Comparison of ENCODE assay signal across 27 cellular contexts in the genomic region with DNA sequence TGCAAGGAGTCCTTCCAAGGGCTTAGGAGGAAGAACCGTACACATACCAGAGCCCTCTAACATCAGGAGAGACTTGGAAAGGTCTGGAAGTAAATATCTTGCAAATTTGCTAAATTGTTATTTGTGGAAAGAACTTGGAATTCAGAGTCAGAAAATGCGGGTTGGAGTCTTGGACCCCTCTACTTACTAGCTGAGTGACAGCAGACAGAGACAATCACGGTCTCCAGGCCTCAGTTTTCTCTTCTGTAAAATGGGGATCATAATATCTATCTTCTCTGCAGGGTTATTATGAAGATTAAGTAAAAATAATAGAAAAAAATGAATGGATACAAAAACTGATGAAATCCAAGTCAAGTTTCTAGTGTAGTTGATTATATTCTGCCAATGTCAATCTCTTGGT.
"Had no signal": no experiment of that assay in that cellular context is flagged by ENCODE, and none has a peak within 500 bp of the region (broad histone marks: within the 10 kb centered on the region; RNA-seq: fewer than 3 reads in every experiment).

No MANE protein-coding gene starts in this region.

- ATAC-seq: sciatic nerve; stimulated activated naive CD8-positive, alpha-beta T cell treated with anti-CD3 and anti-CD28 coated beads, Interleukin-15, amount 100 ng/mL, for 72 hours had no signal

- H3K27ac Mint-ChIP-seq: activated CD4-positive, alpha-beta memory T cell treated with anti-CD3 and anti-CD28 coated beads for 36 hours; activated CD4-positive, alpha-beta T cell treated with anti-CD3 and anti-CD28 coated beads, Interleukin-2, amount 10 ng/mL, durations not matched to agents 24 days and 14 days; activated naive CD4-positive, alpha-beta T cell treated with anti-CD3 and anti-CD28 coated beads for 36 hours; activated naive CD8-positive, alpha-beta T cell treated with anti-CD3 and anti-CD28 coated beads for 36 hours; activated T-helper 1 cell treated with anti-CD3 and anti-CD28 coated beads, Interleukin-12 subunit alpha, Interleukin-12 subunit beta, Interleukin-2, Interleukin-4 antibody, amounts not matched to agents 30 ng/mL and 10 ng/mL and 1 ng/mL, durations not matched to agents 14 hours and 24 hours and 36 hours; nephron progenitor cell; progenitor cell of endocrine pancreas had no signal

- H3K4me3 Mint-ChIP-seq: activated CD4-positive, alpha-beta memory T cell treated with anti-CD3 and anti-CD28 coated beads for 36 hours; activated CD4-positive, alpha-beta T cell treated with anti-CD3 and anti-CD28 coated beads, Interleukin-2, amount 10 ng/mL, durations not matched to agents 24 days and 14 days; activated naive CD4-positive, alpha-beta T cell treated with anti-CD3 and anti-CD28 coated beads for 36 hours; activated naive CD8-positive, alpha-beta T cell treated with anti-CD3 and anti-CD28 coated beads for 36 hours; activated T-helper 1 cell treated with anti-CD3 and anti-CD28 coated beads, Interleukin-12 subunit alpha, Interleukin-12 subunit beta, Interleukin-2, Interleukin-4 antibody, amounts not matched to agents 30 ng/mL and 10 ng/mL and 1 ng/mL, durations not matched to agents 14 hours and 24 hours and 36 hours; immature natural killer cell; nephron progenitor cell; stimulated activated naive CD8-positive, alpha-beta T cell treated with anti-CD3 and anti-CD28 coated beads, Interleukin-15, amount 100 ng/mL, for 72 hours had no signal

- H3K27ac ChIP-seq: adrenal gland, ascending aorta, brain microvascular endothelial cell, ovary, skin epidermis, upper lobe of left lung, vagina had no signal

- H3K9me3 Mint-ChIP-seq: activated CD4-positive, alpha-beta memory T cell treated with anti-CD3 and anti-CD28 coated beads for 36 hours; activated CD4-positive, alpha-beta T cell treated with anti-CD3 and anti-CD28 coated beads, Interleukin-2, amount 10 ng/mL, durations not matched to agents 24 days and 14 days; activated naive CD4-positive, alpha-beta T cell treated with anti-CD3 and anti-CD28 coated beads for 36 hours; activated naive CD8-positive, alpha-beta T cell treated with anti-CD3 and anti-CD28 coated beads for 36 hours; activated T-helper 1 cell treated with anti-CD3 and anti-CD28 coated beads, Interleukin-12 subunit alpha, Interleukin-12 subunit beta, Interleukin-2, Interleukin-4 antibody, amounts not matched to agents 30 ng/mL and 10 ng/mL and 1 ng/mL, durations not matched to agents 14 hours and 24 hours and 36 hours; immature natural killer cell; nephron progenitor cell; stimulated activated naive CD8-positive, alpha-beta T cell treated with anti-CD3 and anti-CD28 coated beads, Interleukin-15, amount 100 ng/mL, for 72 hours had no signal

- H3K4me1 ChIP-seq: ascending aorta, upper lobe of left lung had no signal

- H3K27me3 ChIP-seq: adrenal gland, ascending aorta, brain microvascular endothelial cell, ovary, upper lobe of left lung, vagina had no signal

- H3K9me3 ChIP-seq: adrenal gland, ascending aorta, ovary, upper lobe of left lung, vagina had no signal

- H3K36me3 Mint-ChIP-seq: activated CD4-positive, alpha-beta memory T cell treated with anti-CD3 and anti-CD28 coated beads for 36 hours; activated naive CD8-positive, alpha-beta T cell treated with anti-CD3 and anti-CD28 coated beads for 36 hours; immature natural killer cell had no signal

- DNase-seq: activated CD4-positive, alpha-beta memory T cell treated with anti-CD3 and anti-CD28 coated beads for 36 hours; activated CD8-positive, alpha-beta memory T cell treated with anti-CD3 and anti-CD28 coated beads, Interleukin-2, amount 50 U/mL, for 4 hours; activated naive CD4-positive, alpha-beta T cell treated with anti-CD3 and anti-CD28 coated beads for 36 hours; activated naive CD8-positive, alpha-beta T cell treated with anti-CD3 and anti-CD28 coated beads for 36 hours; activated T-cell treated with anti-CD3 and anti-CD28 coated beads, Interleukin-2, amount 50 U/mL, for 1 hour; brain microvascular endothelial cell; caudate nucleus; foreskin fibroblast; head of caudate nucleus; hypothalamus; kidney; nephron progenitor cell; ovary; stimulated activated CD4-positive, alpha-beta T cell treated with anti-CD3 and anti-CD28 coated beads, Interleukin-12 subunit alpha, Interleukin-12 subunit beta, amount 100 ng/mL, for 4 hours; stimulated activated CD4-positive, alpha-beta T cell treated with anti-CD3 and anti-CD28 coated beads, Interleukin-4, amount 100 ng/mL, for 1 hour; stimulated activated naive CD8-positive, alpha-beta T cell treated with anti-CD3 and anti-CD28 coated beads, Interleukin-15, amount 100 ng/mL, for 72 hours; substantia nigra; upper lobe of left lung had no signal

- H3K36me3 ChIP-seq: adrenal gland, ascending aorta, brain microvascular endothelial cell, ovary, upper lobe of left lung, vagina had no signal

- H3K4me3 ChIP-seq: adrenal gland, ascending aorta, ovary, skin epidermis, upper lobe of left lung, vagina had no signal
